29 cellular contexts compared by ENCODE assay signal in the genomic region with DNA sequence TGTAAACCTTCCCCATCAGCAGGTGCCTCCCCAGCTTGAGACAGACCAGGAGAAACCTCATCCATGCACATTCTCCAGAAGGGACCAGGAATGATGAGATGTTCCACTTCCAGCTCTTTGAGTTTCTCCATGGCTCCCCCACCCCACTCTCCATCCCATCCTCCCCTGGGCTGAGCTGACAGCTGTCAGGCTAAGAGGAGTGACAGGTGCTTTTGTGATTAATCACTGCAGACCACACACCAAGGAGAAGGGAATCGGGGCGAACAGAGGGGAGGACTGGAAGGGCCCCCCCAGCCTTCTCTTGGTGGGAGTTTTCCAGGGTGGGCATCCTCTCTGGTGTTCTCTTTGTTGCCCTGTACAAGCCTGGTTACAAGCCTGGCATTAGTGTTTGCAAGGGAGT.
"Had no signal": no experiment of that assay in that cellular context is flagged by ENCODE, and none has a peak within 500 bp of the region (broad histone marks: within the 10 kb centered on the region; RNA-seq: fewer than 3 reads in every experiment).

No MANE protein-coding gene starts in this region.

- H3K36me3 ChIP-seq: ascending aorta, cardiac muscle cell, SJCRH30, WERI-Rb-1 had no signal

- H3K4me1 Mint-ChIP-seq: activated naive CD4-positive, alpha-beta T cell treated with anti-CD3 and anti-CD28 coated beads, Interleukin-2, amount 50 U/mL, for 24 hours; activated naive CD8-positive, alpha-beta T cell treated with anti-CD3 and anti-CD28 coated beads, Interleukin-2, amount 10 ng/mL, durations not matched to agents 7 days and 5 days; activated T-helper 17 cell treated with anti-CD3 and anti-CD28 coated beads, Interleukin-2, amount 50 U/mL, for 72 hours; central memory CD8-positive, alpha-beta T cell had no signal

- H3K27me3 ChIP-seq: ascending aorta, SJCRH30 had no signal

- H3K9me3 Mint-ChIP-seq: activated CD8-positive, alpha-beta T cell treated with anti-CD3 and anti-CD28 coated beads for 36 hours; activated naive CD4-positive, alpha-beta T cell treated with anti-CD3 and anti-CD28 coated beads, Interleukin-2, amount 50 U/mL, for 24 hours; activated naive CD8-positive, alpha-beta T cell treated with anti-CD3 and anti-CD28 coated beads, Interleukin-2, amount 10 ng/mL, durations not matched to agents 7 days and 5 days; activated T-cell treated with anti-CD3 and anti-CD28 coated beads, Interleukin-2, amount 50 U/mL, for 72 hours; activated T-helper 17 cell treated with anti-CD3 and anti-CD28 coated beads, Interleukin-2, amount 50 U/mL, for 72 hours; central memory CD8-positive, alpha-beta T cell had no signal

- H3K27ac ChIP-seq: ascending aorta, cardiac muscle cell, SJCRH30, SK-N-MC, WERI-Rb-1 had no signal

- H3K4me1 ChIP-seq: ascending aorta had no signal

- H3K9me3 ChIP-seq: ascending aorta, SJCRH30 had no signal

- DNase-seq: activated CD4-positive, alpha-beta T cell treated with anti-CD3 and anti-CD28 coated beads for 1 hour; activated CD4-positive, alpha-beta T cell treated with anti-CD3 and anti-CD28 coated beads for 48 hours; activated CD4-positive, alpha-beta T cell treated with anti-CD3 and anti-CD28 coated beads, Interleukin-2, amount 50 U/mL, for 4 hours; activated CD4-positive, CD25-positive, alpha-beta regulatory T cell; activated CD8-positive, alpha-beta T cell treated with anti-CD3 and anti-CD28 coated beads for 36 hours; activated effector memory CD4-positive, alpha-beta T cell treated with anti-CD3 and anti-CD28 coated beads, Interleukin-2, amount 50 U/mL, for 16 hours; activated naive CD4-positive, alpha-beta T cell; activated naive CD8-positive, alpha-beta T cell treated with anti-CD3 and anti-CD28 coated beads, Interleukin-2, amount 10 ng/mL, durations not matched to agents 7 days and 5 days; activated T-cell treated with anti-CD3 and anti-CD28 coated beads, Interleukin-2, amount 50 U/mL, for 1 hour; activated T-cell treated with anti-CD3 and anti-CD28 coated beads, Interleukin-2, amount 50 U/mL, for 72 hours; amygdala; NCI-H1092 treated with DMSO at 0.1 percent for 48 hours; NCI-H1417 treated with DMSO at 0.1 percent for 48 hours; NCI-H187 treated with DMSO at 0.1 percent for 48 hours; NCI-H2081; NCI-H510A treated with DMSO at 0.1 percent for 48 hours; NCI-H526 treated with DMSO at 0.1 percent for 48 hours; NCI-H774; SHP77; T1000; WERI-Rb-1 had no signal

- H3K27me3 Mint-ChIP-seq: activated naive CD4-positive, alpha-beta T cell treated with anti-CD3 and anti-CD28 coated beads, Interleukin-2, amount 50 U/mL, for 24 hours had no signal

- H3K4me3 ChIP-seq: ascending aorta, cardiac muscle cell, SJCRH30, SK-N-MC had no signal

- H3K4me3 Mint-ChIP-seq: activated CD8-positive, alpha-beta T cell treated with anti-CD3 and anti-CD28 coated beads for 36 hours; activated naive CD4-positive, alpha-beta T cell treated with anti-CD3 and anti-CD28 coated beads, Interleukin-2, amount 50 U/mL, for 24 hours; activated naive CD8-positive, alpha-beta T cell treated with anti-CD3 and anti-CD28 coated beads, Interleukin-2, amount 10 ng/mL, durations not matched to agents 7 days and 5 days; activated T-cell treated with anti-CD3 and anti-CD28 coated beads, Interleukin-2, amount 50 U/mL, for 72 hours; activated T-helper 17 cell treated with anti-CD3 and anti-CD28 coated beads, Interleukin-2, amount 50 U/mL, for 72 hours; central memory CD8-positive, alpha-beta T cell had no signal

- H3K36me3 Mint-ChIP-seq: activated naive CD4-positive, alpha-beta T cell treated with anti-CD3 and anti-CD28 coated beads, Interleukin-2, amount 50 U/mL, for 24 hours; activated naive CD8-positive, alpha-beta T cell treated with anti-CD3 and anti-CD28 coated beads, Interleukin-2, amount 10 ng/mL, durations not matched to agents 7 days and 5 days had no signal

- H3K27ac Mint-ChIP-seq: activated CD8-positive, alpha-beta T cell treated with anti-CD3 and anti-CD28 coated beads for 36 hours; activated naive CD4-positive, alpha-beta T cell treated with anti-CD3 and anti-CD28 coated beads, Interleukin-2, amount 50 U/mL, for 24 hours; activated naive CD8-positive, alpha-beta T cell treated with anti-CD3 and anti-CD28 coated beads, Interleukin-2, amount 10 ng/mL, durations not matched to agents 7 days and 5 days; activated T-cell treated with anti-CD3 and anti-CD28 coated beads, Interleukin-2, amount 50 U/mL, for 72 hours; activated T-helper 17 cell treated with anti-CD3 and anti-CD28 coated beads, Interleukin-2, amount 50 U/mL, for 72 hours had no signal

- ATAC-seq: activated CD8-positive, alpha-beta T cell treated with anti-CD3 and anti-CD28 coated beads for 36 hours; activated T-cell treated with anti-CD3 and anti-CD28 coated beads, Interleukin-2, amount 50 U/mL, for 72 hours; activated T-helper 17 cell treated with anti-CD3 and anti-CD28 coated beads, Interleukin-2, amount 50 U/mL, for 72 hours; Panc1 had no signal
